Comparison of ENCODE assay signal across 15 cellular contexts in the genomic region with DNA sequence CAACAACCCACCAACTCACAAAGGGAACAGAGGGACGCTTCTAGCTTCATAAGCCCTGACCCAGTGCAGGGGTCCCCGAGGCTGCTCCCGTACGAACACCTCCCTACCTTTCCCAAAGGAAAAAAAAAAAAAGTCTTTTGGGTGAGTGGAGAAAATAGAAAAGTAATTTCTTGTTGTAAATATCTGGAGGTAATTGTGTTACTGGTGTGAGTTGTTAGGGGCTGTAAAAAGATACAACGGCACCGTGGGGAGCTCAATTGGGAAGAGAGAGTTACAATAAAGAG. TPM values are rescaled to one million over a fixed set of nuclear protein-coding genes. Genes with fewer than 3 reads are reported as not detected.
"Had no signal": no experiment of that assay in that cellular context is flagged by ENCODE, and none has a peak within 500 bp of the region (broad histone marks: within the 10 kb centered on the region; RNA-seq: fewer than 3 reads in every experiment).

No MANE protein-coding gene starts in this region.

- H3K4me3 ChIP-seq: hepatocyte had no signal

- H3K9me3 Mint-ChIP-seq: activated CD4-positive, alpha-beta T cell treated with anti-CD3 and anti-CD28 coated beads, Interleukin-2, amount 10 ng/mL, durations not matched to agents 7 days and 5 days had no signal

- H3K36me3 Mint-ChIP-seq: activated naive CD8-positive, alpha-beta T cell had no signal

- DNase-seq: activated CD4-positive, alpha-beta T cell treated with anti-CD3 and anti-CD28 coated beads, Interleukin-2, amount 10 ng/mL, durations not matched to agents 7 days and 5 days; activated CD8-positive, alpha-beta memory T cell treated with anti-CD3 and anti-CD28 coated beads, Interleukin-2, amount 50 U/mL, for 48 hours; activated gamma-delta T cell treated with Interleukin-2 at 50 U/mL for 16 hours; amniotic stem cell; cerebellar nuclear complex; kidney; left ventricle myocardium superior; nephron progenitor cell; stimulated activated CD4-positive, alpha-beta T cell treated with anti-CD3 and anti-CD28 coated beads, Interleukin-12 subunit alpha, Interleukin-12 subunit beta, amount 100 ng/mL, for 4 hours had no signal

- H3K27ac Mint-ChIP-seq: activated CD4-positive, alpha-beta T cell treated with anti-CD3 and anti-CD28 coated beads, Interleukin-2, amount 10 ng/mL, durations not matched to agents 7 days and 5 days; activated naive CD8-positive, alpha-beta T cell; dendritic cell treated with granulocyte-macrophage colony-stimulating factor and Interleukin-4, amounts not matched to agents 40 ng/mL and 50 ng/mL, for 4 days; nephron progenitor cell; stimulated activated memory B cell treated with anti-CD40 and anti-IgM and Interleukin-4, amounts not matched to agents 10 μg/mL and 1 μg/mL and 100 μg/mL, for 72 hours had no signal

- ATAC-seq: left ventricle myocardium superior; stimulated activated memory B cell treated with anti-CD40 and anti-IgM and Interleukin-4, amounts not matched to agents 10 μg/mL and 1 μg/mL and 100 μg/mL, for 72 hours had no signal

- H3K4me2 ChIP-seq: hepatocyte had no signal

- H2AFZ ChIP-seq: hepatocyte had no signal

- H3K27ac ChIP-seq: hepatocyte had no signal

- H3K4me3 Mint-ChIP-seq: activated CD4-positive, alpha-beta T cell treated with anti-CD3 and anti-CD28 coated beads, Interleukin-2, amount 10 ng/mL, durations not matched to agents 7 days and 5 days; activated naive CD8-positive, alpha-beta T cell; dendritic cell treated with granulocyte-macrophage colony-stimulating factor and Interleukin-4, amounts not matched to agents 40 ng/mL and 50 ng/mL, for 4 days; memory B cell; nephron progenitor cell; stimulated activated memory B cell treated with anti-CD40 and anti-IgM and Interleukin-4, amounts not matched to agents 10 μg/mL and 1 μg/mL and 100 μg/mL, for 72 hours had no signal

RNA-seq across cellular contexts. Expression of gene PAX6, which starts 3.4 kb away (rescaled TPM):
- total RNA-seq: activated CD4-positive, alpha-beta T cell treated with anti-CD3 and anti-CD28 coated beads, Interleukin-2, amount 10 ng/mL, durations not matched to agents 7 days and 5 days; kidney; left ventricle myocardium superior; urinary bladder had no signal
- polyA plus RNA-seq: urinary bladder had no signal
